23 cellular contexts compared by ENCODE assay signal in the genomic region with DNA sequence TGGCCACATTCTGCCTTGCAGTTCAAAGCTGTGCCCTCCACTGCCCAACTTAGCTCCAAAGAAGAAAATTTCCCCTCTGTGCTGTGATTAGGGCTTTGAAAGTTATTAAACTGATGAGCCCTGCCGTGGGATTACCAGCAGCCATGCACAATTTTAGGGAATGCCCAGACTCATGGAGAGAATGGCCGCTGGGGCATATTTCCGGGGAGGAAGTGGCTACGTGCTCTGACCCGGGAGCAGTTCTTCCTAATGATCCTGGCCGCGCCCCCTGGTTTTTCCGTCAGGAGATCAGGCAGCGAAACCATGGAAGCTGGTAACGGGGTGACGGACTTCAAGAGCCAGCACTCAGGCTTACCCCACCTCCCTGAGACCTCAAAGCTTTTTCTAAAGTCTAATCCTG.
DNase-seq lines count a peak whose midpoint lies in the region; ATAC-seq, FAIRE-seq and TF ChIP-seq lines count a peak whose summit lies in the region.
"Had no signal": no experiment of that assay in that cellular context is flagged by ENCODE, and none has a peak within 500 bp of the region (broad histone marks: within the 10 kb centered on the region; RNA-seq: fewer than 3 reads in every experiment).

No MANE protein-coding gene starts in this region.

- no peak overlapping the region for H4K8ac ChIP-seq in H1 (ENCODE audit: extremely low read depth, insufficient read depth, low read length)

- H3K27ac ChIP-seq in OCI-LY3 (ENCODE audit: low read length) (no peak overlapping the region), H1 (ENCODE audit: low read depth, low read length) (no peak overlapping the region)
- H3K27ac ChIP-seq: 22Rv1 had no signal

- peak; percentile 0 for DNase-seq in NCI-H2196 (lab: John Stamatoyannopoulos, UW; ENCODE audit: unreplicated experiment)
- DNase-seq in NCI-H2196 treated with DMSO at 0.1 percent for 48 hours (lab: John Stamatoyannopoulos, UW; ENCODE audit: unreplicated experiment), result no peak
- no peak for DNase-seq in H1 (ENCODE audit: low read depth in 1 of 2, low spot score in 2 of 2)
- DNase-seq in H54 (ENCODE audit: insufficient read length, low spot score), result no peak
- DNase-seq: C1 segment of cervical spinal cord; CD4-positive, CD25-positive, alpha-beta regulatory T cell; CD8-positive, alpha-beta memory T cell; COR-L47; DMS 273 treated with DMSO at 0.1 percent for 48 hours; DMS53; DND-41; EL; GOT3; KG1 had no signal

- no peaks in the 10 kb centered on the region for H3K79me1 ChIP-seq in H1 (ENCODE audit: low read depth, low read length)

- H3K56ac ChIP-seq in H1 (replicated peaks; ENCODE audit: insufficient read length, low read depth, low read length), result no peak overlapping the region

- no peak overlapping the region for H3K14ac ChIP-seq in H1 (ENCODE audit: insufficient read length)

- peak overlapping the region; percentile 35 for H3K4me3 ChIP-seq in OCI-LY3 (ENCODE audit: low read length)
- no peak overlapping the region for H3K4me3 ChIP-seq in H1 (ENCODE audit: extremely low read depth in 1 of 4, insufficient read depth in 2 of 4, low read depth in 3 of 4, low read length in 4 of 4)
- H3K4me3 ChIP-seq: GM12878, HAP-1 had no signal

- CTCF ChIA-PET in H1 (lab: Charles Lee; ENCODE audit: partially characterized antibody), result no interaction called here

- no peak overlapping the region for H3K23ac ChIP-seq in H1 (ENCODE audit: insufficient read length)

- H3K23me2 ChIP-seq in H1 (ENCODE audit: low read depth, low read length), result no peaks in the 10 kb centered on the region

- H3K4me2 ChIP-seq in OCI-LY3 (ENCODE audit: low read length) (peak overlapping the region; percentile 65), H1 (ENCODE audit: insufficient read depth in 1 of 2, low read depth in 2 of 2, low read length in 2 of 2) (no peak overlapping the region)

- peaks cover 28% of the 10 kb centered on the region for H3K4me1 ChIP-seq in OCI-LY3 (ENCODE audit: low read length)
- no peaks in the 10 kb centered on the region for H3K4me1 ChIP-seq in H1 (replicated peaks in 1 of 4; ENCODE audit: control insufficient read depth in 3 of 4, insufficient read depth in 4 of 4, low read length in 3 of 4)
- H3K4me1 ChIP-seq: HAP-1 had no signal

- H2BK20ac ChIP-seq in H1 (ENCODE audit: low read length), result no peak overlapping the region

- no peak overlapping the region for H3K18ac ChIP-seq in H1 (ENCODE audit: extremely low read depth, low read length)

- H2BK12ac ChIP-seq in H1 (ENCODE audit: low read depth, low read length), result no peak overlapping the region

- TF ChIP-seq CTCF in OCI-LY3 (IDR thresholded peaks at IDR 0.05; ENCODE audit: low read depth, low read length) (no peak), H1 (IDR thresholded peaks at IDR 0.05; ENCODE audit: control extremely low read depth in 1 of 3, insufficient read depth in 1 of 3, low read depth in 1 of 3, low read length in 3 of 3) (no peak)

- no peak overlapping the region for H3K4ac ChIP-seq in H1 (replicated peaks; ENCODE audit: insufficient read length, low read depth, low read length)

- H2BK120ac ChIP-seq in H1 (replicated peaks; ENCODE audit: low read depth, low read length), result no peak overlapping the region

- H2AK5ac ChIP-seq in H1 (ENCODE audit: low read depth, low read length), result no peak overlapping the region

- H4K20me1 ChIP-seq in OCI-LY3 (ENCODE audit: insufficient read depth, low read length), result no peaks in the 10 kb centered on the region
- no peaks in the 10 kb centered on the region for H4K20me1 ChIP-seq in H1 (replicated peaks in 1 of 2; ENCODE audit: control insufficient read depth in 1 of 2, insufficient read depth in 2 of 2, low read length in 2 of 2)

- 93% methylated on average over 11 of the region's 11 CpGs; no CpG with 5 or more reads in 1 of the 2 experiments for WGBS in H1 (ENCODE audit: extremely low coverage in 1 of 2, insufficient coverage in 1 of 2, insufficient read length in 1 of 2, insufficient replicate concordance in 2 of 2, low coverage in 1 of 2, low lambda C conversion rate in 2 of 2, missing lambda C conversion rate in 1 of 2), 2 experiments

- ATAC-seq in GM19452 (IDR thresholded peaks at IDR 0.05; ENCODE audit: unreplicated experiment) (no peak), GM21529 (IDR thresholded peaks at IDR 0.05; ENCODE audit: unreplicated experiment) (no peak), HG03159 (IDR thresholded peaks at IDR 0.05; ENCODE audit: unreplicated experiment) (no peak)
- ATAC-seq: GM12878, HepG2 had no signal

- H4K5ac ChIP-seq in H1 (ENCODE audit: insufficient read length, low read depth, low read length), result no peak overlapping the region

- TF ChIP-seq EP300 in H1 (IDR thresholded peaks at IDR 0.05; ENCODE audit: borderline replicate concordance in 1 of 2, low read depth in 2 of 2, low read length in 2 of 2), result no peak

- no peak overlapping the region for H2BK5ac ChIP-seq in H1 (ENCODE audit: low read depth, low read length)

- H3K79me2 ChIP-seq in OCI-LY3 (ENCODE audit: low read length) (no peaks in the 10 kb centered on the region), H1 (ENCODE audit: control insufficient read depth in 1 of 2, insufficient read depth in 2 of 2, low read length in 2 of 2) (no peaks in the 10 kb centered on the region)

- TF ChIP-seq RAD21 in H1 (IDR thresholded peaks at IDR 0.05 in 1 of 2, conservative IDR thresholded peaks at IDR 0.05 in 1 of 2; ENCODE audit: low read depth in 2 of 2, low read length in 2 of 2), result no peak

- H3K27me3 ChIP-seq in OCI-LY3 (ENCODE audit: low read depth, low read length) (no peaks in the 10 kb centered on the region), H1 (replicated peaks in 1 of 4; ENCODE audit: control insufficient read depth in 3 of 4, extremely low read depth in 1 of 4, insufficient read depth in 3 of 4, low read length in 3 of 4) (no peaks in the 10 kb centered on the region)

- H3K36me3 ChIP-seq in OCI-LY3 (replicated peaks; ENCODE audit: low read depth, low read length) (no peaks in the 10 kb centered on the region), H1 (ENCODE audit: control insufficient read depth in 2 of 4, insufficient read depth in 4 of 4, low read length in 3 of 4) (no peaks in the 10 kb centered on the region)
- H3K36me3 ChIP-seq: HAP-1 had no signal

- H4K91ac ChIP-seq in H1 (replicated peaks; ENCODE audit: insufficient read length, low read length), result no peak overlapping the region

- TF ChIP-seq POLR2A in H1 (IDR thresholded peaks at IDR 0.05; ENCODE audit: control extremely low read depth in 1 of 2, low read depth in 2 of 2, low read length in 2 of 2), result no peak
- TF ChIP-seq POLR2A in H54 (IDR thresholded peaks at IDR 0.05; ENCODE audit: low read depth, low read length), result no peak

- H2BK15ac ChIP-seq in H1 (ENCODE audit: low read length), result no peak overlapping the region

- POLR2A ChIA-PET in H1 (lab: Charles Lee; ENCODE audit: partially characterized antibody), result no interaction called here

- H3K9me3 ChIP-seq in OCI-LY3 (ENCODE audit: insufficient read depth, low read length), result no peaks in the 10 kb centered on the region
- no peaks in the 10 kb centered on the region for H3K9me3 ChIP-seq in H1 (ENCODE audit: insufficient read depth in 2 of 2, low read depth in 1 of 2, low read length in 1 of 2)
- H3K9me3 ChIP-seq: HAP-1 had no signal

- H3K9ac ChIP-seq in OCI-LY3 (ENCODE audit: low read length) (no peak overlapping the region), H1 (replicated peaks in 1 of 4; ENCODE audit: extremely low read depth in 1 of 4, low read depth in 3 of 4, low read length in 3 of 4) (no peak overlapping the region)

- FAIRE-seq in H1 (lab: Jason Lieb, UNC) (no peak), H54 (lab: Jason Lieb, UNC) (no peak)
- FAIRE-seq: GM12878, GM19239, HepG2 had no signal

- H2AFZ ChIP-seq in OCI-LY3 (ENCODE audit: low read depth, low read length) (no peak overlapping the region), H1 (ENCODE audit: low read length) (0 out of 2 replicates have a peak overlapping the region, but pooled peaks have one; percentile 44)

TF ChIP-seq in H1, 55 proteins besides CTCF, POLR2A, EP300 and RAD21:
- TF ChIP-seq NRF1 (IDR thresholded peaks at IDR 0.05; ENCODE audit: low read depth, low read length) (no peak), KDM1A (IDR thresholded peaks at IDR 0.05; ENCODE audit: borderline replicate concordance, low read length) (no peak), CEBPB (IDR thresholded peaks at IDR 0.05; ENCODE audit: low read depth, low read length) (no peak), HDAC6 (IDR thresholded peaks at IDR 0.05; ENCODE audit: low read depth, low read length) (no peak), TAF1 (IDR thresholded peaks at IDR 0.05; ENCODE audit: low read depth, low read length) (no peak), GTF2F1 (IDR thresholded peaks at IDR 0.05; ENCODE audit: borderline replicate concordance, low read depth, low read length) (no peak), BRCA1 (IDR thresholded peaks at IDR 0.05; ENCODE audit: low read depth, low read length) (no peak), POU5F1 (IDR thresholded peaks at IDR 0.05; ENCODE audit: low read depth, low read length) (no peak), RFX5 (IDR thresholded peaks at IDR 0.05; ENCODE audit: borderline replicate concordance, low read depth, low read length) (no peak), ZNF274 (IDR thresholded peaks at IDR 0.05; ENCODE audit: borderline replicate concordance, extremely low read depth, low read length) (no peak)
